Comparison of ENCODE assay signal across 25 cellular contexts in the genomic region with DNA sequence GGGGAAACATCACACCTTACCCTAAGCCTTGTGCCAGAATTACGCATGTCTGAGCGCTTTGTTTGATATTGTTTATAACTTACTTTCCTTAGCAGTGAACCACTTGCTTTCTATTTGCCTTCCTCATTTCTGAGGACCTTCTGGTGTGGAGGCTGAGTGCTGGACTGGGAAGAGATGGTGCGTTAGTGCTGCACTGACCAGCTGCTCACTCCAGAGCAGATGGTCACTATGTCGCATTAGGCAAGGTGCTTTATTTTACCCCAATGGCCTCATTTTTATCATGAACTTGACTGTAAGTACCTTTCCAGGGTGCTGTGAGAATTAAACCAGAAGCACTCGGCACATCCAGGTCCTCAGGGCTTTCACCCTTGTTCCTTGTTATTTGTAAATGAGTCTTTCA. TPM values are rescaled to one million over a fixed set of nuclear protein-coding genes. Genes with fewer than 3 reads are reported as not detected.
A peak's percentile ranks its signal among the peaks of the same experiment; 100 is the strongest.
DNase-seq lines count a peak whose midpoint lies in the region; ATAC-seq and TF ChIP-seq lines count a peak whose summit lies in the region.
"Had no signal": no experiment of that assay in that cellular context is flagged by ENCODE, and none has a peak within 500 bp of the region (broad histone marks: within the 10 kb centered on the region; RNA-seq: fewer than 3 reads in every experiment).

No MANE protein-coding gene starts in this region.

- ATAC-seq in GM23338 = no peak
- ATAC-seq in HG02623 (IDR thresholded peaks at IDR 0.05; ENCODE audit: unreplicated experiment) = no peak

- H3K9me2 ChIP-seq in GM23338 (ENCODE audit: insufficient read depth) = no peaks in the 10 kb centered on the region

- no peak overlapping the region for H3K4me3 ChIP-seq in GM23338
- H3K4me3 ChIP-seq: BLaER1 had no signal

- peaks cover 21% of the 10 kb centered on the region for H3K4me1 ChIP-seq in GM23338 (ENCODE audit: insufficient read depth)
- H3K4me1 ChIP-seq: BE2C had no signal

- H3K27ac Mint-ChIP-seq in GM23338 = no peak overlapping the region
- peak overlapping the region; percentile 96 for H3K27ac Mint-ChIP-seq in glutamatergic neuron (ENCODE audit: unreplicated experiment)
- H3K27ac Mint-ChIP-seq: CD14-positive monocyte; CD4-positive, alpha-beta memory T cell; CD4-positive, CD25-positive, alpha-beta regulatory T cell had no signal

- H3K36me3 ChIP-seq in GM23338 (ENCODE audit: insufficient read depth) = no peaks in the 10 kb centered on the region
- H3K36me3 ChIP-seq: BE2C, BLaER1 had no signal

- H3K9me3 Mint-ChIP-seq in GM23338 = no peaks in the 10 kb centered on the region; the same call in 1 of the 3 replicates
- peaks cover 5% of the 10 kb centered on the region for H3K9me3 Mint-ChIP-seq in glutamatergic neuron (ENCODE audit: unreplicated experiment)
- H3K9me3 Mint-ChIP-seq: CD4-positive, alpha-beta memory T cell; CD4-positive, CD25-positive, alpha-beta regulatory T cell; CD8-positive, alpha-beta memory T cell had no signal

- peaks cover 10% of the 10 kb centered on the region for H3K27me3 Mint-ChIP-seq in GM23338 (ENCODE audit: insufficient read depth, low read depth, poor library complexity)
- peaks cover 10% of the 10 kb centered on the region for H3K27me3 Mint-ChIP-seq in glutamatergic neuron (ENCODE audit: unreplicated experiment)

- H4K20me1 ChIP-seq in GM23338 (replicated peaks; ENCODE audit: insufficient read depth) = no peaks in the 10 kb centered on the region
- H4K20me1 ChIP-seq: BLaER1 had no signal

- H3K4me3 Mint-ChIP-seq in GM23338 (no peak overlapping the region), glutamatergic neuron (ENCODE audit: unreplicated experiment) (peak overlapping the region; percentile 84)
- H3K4me3 Mint-ChIP-seq: CD14-positive monocyte; CD4-positive, alpha-beta memory T cell; CD4-positive, CD25-positive, alpha-beta regulatory T cell; CD8-positive, alpha-beta memory T cell had no signal

- H3K79me2 ChIP-seq in GM23338 (replicated peaks; ENCODE audit: insufficient read depth) = no peaks in the 10 kb centered on the region

- H3K36me3 Mint-ChIP-seq in GM23338 (ENCODE audit: low read depth) (no peaks in the 10 kb centered on the region), glutamatergic neuron (ENCODE audit: unreplicated experiment) (no peaks in the 10 kb centered on the region)
- H3K36me3 Mint-ChIP-seq: CD14-positive monocyte; CD4-positive, alpha-beta memory T cell; CD4-positive, CD25-positive, alpha-beta regulatory T cell; CD8-positive, alpha-beta memory T cell had no signal

- H2AFZ ChIP-seq in GM23338 = peak overlapping the region; percentile 60; the same call in 1 of the 2 replicates

- TF ChIP-seq CTCF in GM23338 (conservative IDR thresholded peaks at IDR 0.05; ENCODE audit: low read depth in 2 of 2) (no peak), glutamatergic neuron (IDR thresholded peaks at IDR 0.05; ENCODE audit: partially characterized antibody, unreplicated experiment) (no peak)

- H3K27me3 ChIP-seq in GM23338 (ENCODE audit: insufficient read depth) = no peaks in the 10 kb centered on the region
- H3K27me3 ChIP-seq: BE2C, BLaER1 had no signal

- H3K4me1 Mint-ChIP-seq in GM23338 (peaks cover 39% of the 10 kb centered on the region), glutamatergic neuron (ENCODE audit: low read depth, unreplicated experiment) (peaks cover 34% of the 10 kb centered on the region)
- H3K4me1 Mint-ChIP-seq: CD14-positive monocyte; CD4-positive, alpha-beta memory T cell had no signal

- no peak overlapping the region for H3K27ac ChIP-seq in GM23338 (ENCODE audit: low read depth)
- H3K27ac ChIP-seq: BLaER1 had no signal

- H3F3A ChIP-seq in GM23338 (replicated peaks; ENCODE audit: low read depth) = peaks cover 9% of the 10 kb centered on the region

- H3K4me2 ChIP-seq in GM23338 = no peak overlapping the region
- H3K4me2 ChIP-seq: BLaER1 had no signal

- DNase-seq in GM23338 (ENCODE audit: low spot score) = no peak
- DNase-seq in NCI-H524 treated with DMSO at 0.1 percent for 48 hours (lab: John Stamatoyannopoulos, UW) = peak; percentile 9
- DNase-seq in cerebellar cortex (ENCODE audit: low spot score) = peak; percentile 12
- DNase-seq in glutamatergic neuron = no peak
- no peak for DNase-seq in NCI-H774 (lab: John Stamatoyannopoulos, UW)
- no peak for DNase-seq in NOMO-1 (lab: John Stamatoyannopoulos, UW; ENCODE audit: unreplicated experiment in 2 of 2)
- no peak for DNase-seq in NCI-H1417 treated with DMSO at 0.1 percent for 48 hours (lab: John Stamatoyannopoulos, UW)
- DNase-seq: 8988T; ACHN; BE2C; C1 segment of cervical spinal cord; CD4-positive, alpha-beta memory T cell; CD4-positive, CD25-positive, alpha-beta regulatory T cell; CD8-positive, alpha-beta memory T cell; COR-L47; DMS 273 treated with DMSO at 0.1 percent for 48 hours; DMS153; DMS53; DMS79; DND-41; EL; GF-D8 had no signal

TF ChIP-seq in GM23338, 12 proteins besides CTCF, POLR2A, EP300 and RAD21 (continues in another document):
- TF ChIP-seq JUNB (IDR thresholded peaks at IDR 0.05; ENCODE audit: unreplicated experiment) (no peak), CREB1 (CRISPR knock-in tag; IDR thresholded peaks at IDR 0.05; ENCODE audit: low read depth) (no peak), ZNF114 (CRISPR knock-in tag; IDR thresholded peaks at IDR 0.05) (no peak), ZNF331 (CRISPR knock-in tag; IDR thresholded peaks at IDR 0.05; ENCODE audit: low read depth) (no peak), EZH2 (IDR thresholded peaks at IDR 0.05; ENCODE audit: low read depth, unreplicated experiment) (no peak)
- TF ChIP-seq, protein P1, sequence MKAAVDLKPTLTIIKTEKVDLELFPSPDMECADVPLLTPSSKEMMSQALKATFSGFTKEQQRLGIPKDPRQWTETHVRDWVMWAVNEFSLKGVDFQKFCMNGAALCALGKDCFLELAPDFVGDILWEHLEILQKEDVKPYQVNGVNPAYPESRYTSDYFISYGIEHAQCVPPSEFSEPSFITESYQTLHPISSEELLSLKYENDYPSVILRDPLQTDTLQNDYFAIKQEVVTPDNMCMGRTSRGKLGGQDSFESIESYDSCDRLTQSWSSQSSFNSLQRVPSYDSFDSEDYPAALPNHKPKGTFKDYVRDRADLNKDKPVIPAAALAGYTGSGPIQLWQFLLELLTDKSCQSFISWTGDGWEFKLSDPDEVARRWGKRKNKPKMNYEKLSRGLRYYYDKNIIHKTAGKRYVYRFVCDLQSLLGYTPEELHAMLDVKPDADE (IDR thresholded peaks at IDR 0.05) = no peak
- TF ChIP-seq, protein P2, sequence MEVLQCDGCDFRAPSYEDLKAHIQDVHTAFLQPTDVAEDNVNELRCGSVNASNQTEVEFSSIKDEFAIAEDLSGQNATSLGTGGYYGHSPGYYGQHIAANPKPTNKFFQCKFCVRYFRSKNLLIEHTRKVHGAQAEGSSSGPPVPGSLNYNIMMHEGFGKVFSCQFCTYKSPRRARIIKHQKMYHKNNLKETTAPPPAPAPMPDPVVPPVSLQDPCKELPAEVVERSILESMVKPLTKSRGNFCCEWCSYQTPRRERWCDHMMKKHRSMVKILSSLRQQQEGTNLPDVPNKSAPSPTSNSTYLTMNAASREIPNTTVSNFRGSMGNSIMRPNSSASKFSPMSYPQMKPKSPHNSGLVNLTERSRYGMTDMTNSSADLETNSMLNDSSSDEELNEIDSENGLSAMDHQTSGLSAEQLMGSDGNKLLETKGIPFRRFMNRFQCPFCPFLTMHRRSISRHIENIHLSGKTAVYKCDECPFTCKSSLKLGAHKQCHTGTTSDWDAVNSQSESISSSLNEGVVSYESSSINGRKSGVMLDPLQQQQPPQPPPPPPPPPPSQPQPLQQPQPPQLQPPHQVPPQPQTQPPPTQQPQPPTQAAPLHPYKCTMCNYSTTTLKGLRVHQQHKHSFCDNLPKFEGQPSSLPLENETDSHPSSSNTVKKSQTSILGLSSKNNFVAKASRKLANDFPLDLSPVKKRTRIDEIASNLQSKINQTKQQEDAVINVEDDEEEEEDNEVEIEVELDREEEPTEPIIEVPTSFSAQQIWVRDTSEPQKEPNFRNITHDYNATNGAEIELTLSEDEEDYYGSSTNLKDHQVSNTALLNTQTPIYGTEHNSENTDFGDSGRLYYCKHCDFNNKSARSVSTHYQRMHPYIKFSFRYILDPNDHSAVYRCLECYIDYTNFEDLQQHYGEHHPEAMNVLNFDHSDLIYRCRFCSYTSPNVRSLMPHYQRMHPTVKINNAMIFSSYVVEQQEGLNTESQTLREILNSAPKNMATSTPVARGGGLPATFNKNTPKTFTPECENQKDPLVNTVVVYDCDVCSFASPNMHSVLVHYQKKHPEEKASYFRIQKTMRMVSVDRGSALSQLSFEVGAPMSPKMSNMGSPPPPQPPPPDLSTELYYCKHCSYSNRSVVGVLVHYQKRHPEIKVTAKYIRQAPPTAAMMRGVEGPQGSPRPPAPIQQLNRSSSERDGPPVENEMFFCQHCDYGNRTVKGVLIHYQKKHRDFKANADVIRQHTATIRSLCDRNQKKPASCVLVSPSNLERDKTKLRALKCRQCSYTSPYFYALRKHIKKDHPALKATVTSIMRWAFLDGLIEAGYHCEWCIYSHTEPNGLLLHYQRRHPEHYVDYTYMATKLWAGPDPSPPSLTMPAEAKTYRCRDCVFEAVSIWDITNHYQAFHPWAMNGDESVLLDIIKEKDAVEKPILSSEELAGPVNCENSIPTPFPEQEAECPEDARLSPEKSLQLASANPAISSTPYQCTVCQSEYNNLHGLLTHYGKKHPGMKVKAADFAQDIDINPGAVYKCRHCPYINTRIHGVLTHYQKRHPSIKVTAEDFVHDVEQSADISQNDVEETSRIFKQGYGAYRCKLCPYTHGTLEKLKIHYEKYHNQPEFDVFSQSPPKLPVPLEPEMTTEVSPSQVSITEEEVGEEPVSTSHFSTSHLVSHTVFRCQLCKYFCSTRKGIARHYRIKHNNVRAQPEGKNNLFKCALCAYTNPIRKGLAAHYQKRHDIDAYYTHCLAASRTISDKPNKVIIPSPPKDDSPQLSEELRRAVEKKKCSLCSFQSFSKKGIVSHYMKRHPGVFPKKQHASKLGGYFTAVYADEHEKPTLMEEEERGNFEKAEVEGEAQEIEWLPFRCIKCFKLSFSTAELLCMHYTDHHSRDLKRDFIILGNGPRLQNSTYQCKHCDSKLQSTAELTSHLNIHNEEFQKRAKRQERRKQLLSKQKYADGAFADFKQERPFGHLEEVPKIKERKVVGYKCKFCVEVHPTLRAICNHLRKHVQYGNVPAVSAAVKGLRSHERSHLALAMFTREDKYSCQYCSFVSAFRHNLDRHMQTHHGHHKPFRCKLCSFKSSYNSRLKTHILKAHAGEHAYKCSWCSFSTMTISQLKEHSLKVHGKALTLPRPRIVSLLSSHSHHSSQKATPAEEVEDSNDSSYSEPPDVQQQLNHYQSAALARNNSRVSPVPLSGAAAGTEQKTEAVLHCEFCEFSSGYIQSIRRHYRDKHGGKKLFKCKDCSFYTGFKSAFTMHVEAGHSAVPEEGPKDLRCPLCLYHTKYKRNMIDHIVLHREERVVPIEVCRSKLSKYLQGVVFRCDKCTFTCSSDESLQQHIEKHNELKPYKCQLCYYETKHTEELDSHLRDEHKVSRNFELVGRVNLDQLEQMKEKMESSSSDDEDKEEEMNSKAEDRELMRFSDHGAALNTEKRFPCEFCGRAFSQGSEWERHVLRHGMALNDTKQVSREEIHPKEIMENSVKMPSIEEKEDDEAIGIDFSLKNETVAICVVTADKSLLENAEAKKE (CRISPR knock-in tag; IDR thresholded peaks at IDR 0.05) = no peak

RNA-seq across cellular contexts. Expression of a gene that starts 46.6 kb away (rescaled TPM):
- total RNA-seq in GM23338 (2014; rRNA removed; shearing (Covaris generic)) = 15.0 and 18.4 TPM in 2 replicates
- 39.5 and 41.9 TPM in 2 replicates for polyA plus RNA-seq in GM23338 (2016; fragmentation: Nextera tagmentation; extraction: Ambion mirVana)
- total RNA-seq in glutamatergic neuron (ENCODE audit: unreplicated experiment) = 22.0 TPM

Comparison
In these comparisons a context has a peak if more than half of its experiments do, and no peak if none do; other contexts are left out.
1. DNase-seq: peak in NCI-H524 treated with DMSO at 0.1 percent for 48 hours (single experiment) and cerebellar cortex (single experiment); none in GM23338 (single experiment), glutamatergic neuron (single experiment), NCI-H774 (single experiment), NOMO-1 (0 of 2) and NCI-H1417 treated with DMSO at 0.1 percent for 48 hours (single experiment).